ENCODE assay signal across 1 cellular context in genomic region chr5:73565166-73565968, GRCh38.
TF ChIP-seq lines count a peak whose summit lies in the region.

TSS of gene ANKRA2 (minus strand) at chr5:73565639. CDS start at chr5:73562881, 2,758 bp downstream.
TSS of gene UTP15 (plus strand) at chr5:73565743. CDS start at chr5:73567345, 1,602 bp downstream.

TF ChIP-seq in HCT116, 20 proteins besides CTCF, POLR2A, EP300 and RAD21 (continued from another document):
- TF ChIP-seq TCF7L2 (IDR thresholded peaks at IDR 0.05; ENCODE audit: borderline replicate concordance, extremely low read depth, insufficient read depth, insufficient read length) (peak; percentile 13), SRF (IDR thresholded peaks at IDR 0.05; ENCODE audit: low read depth) (peak; percentile 90), ZFX (IDR thresholded peaks at IDR 0.05) (peak; percentile 90), MAX (IDR thresholded peaks at IDR 0.05) (peak; percentile 99), EGR1 (IDR thresholded peaks at IDR 0.05; ENCODE audit: low read depth) (0 out of 2 replicates have a peak, but pooled peaks have one; percentile 47), ELF1 (IDR thresholded peaks at IDR 0.05; ENCODE audit: borderline replicate concordance, low read depth) (no peak), ZNF274 (IDR thresholded peaks at IDR 0.05; ENCODE audit: low read depth, low read length) (no peak), ATF3 (IDR thresholded peaks at IDR 0.05) (no peak), CBX3 (IDR thresholded peaks at IDR 0.05; ENCODE audit: low read depth) (peak; percentile 75; the same call in 1 of the 2 replicates), SP1 (IDR thresholded peaks at IDR 0.05; ENCODE audit: low read depth) (peak; percentile 74), SIN3A (IDR thresholded peaks at IDR 0.05; ENCODE audit: low read depth) (peak; percentile 99), POLR2AphosphoS5 (IDR thresholded peaks at IDR 0.05; ENCODE audit: low read depth, low read length) (peak; percentile 80), YY1 (IDR thresholded peaks at IDR 0.05; ENCODE audit: extremely low read depth, insufficient replicate concordance, low read depth, low read length) (peak; percentile 14)
